Comparison of ENCODE assay signal across 21 cellular contexts in the genomic region with DNA sequence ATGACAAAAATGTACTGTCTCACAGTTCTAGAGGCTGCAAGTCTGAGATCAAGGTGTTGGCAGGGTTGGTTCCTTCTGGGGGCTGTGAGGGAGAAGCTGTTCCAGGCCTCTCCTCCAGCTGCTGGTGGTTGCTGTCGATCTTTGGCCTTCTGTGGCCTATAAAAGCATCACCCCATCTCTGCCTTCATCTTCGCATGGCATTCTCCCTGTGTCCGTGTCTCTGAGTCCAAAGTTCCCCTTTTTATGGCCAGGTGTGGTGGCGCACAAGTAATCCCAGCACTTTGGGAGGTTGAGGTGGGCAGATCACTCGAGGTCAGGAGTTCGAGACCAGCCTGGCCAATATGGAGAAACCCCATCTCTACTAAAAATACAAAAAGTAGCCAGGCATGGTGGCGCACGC.
"Had no signal": no experiment of that assay in that cellular context is flagged by ENCODE, and none has a peak within 500 bp of the region (broad histone marks: within the 10 kb centered on the region; RNA-seq: fewer than 3 reads in every experiment).

No MANE protein-coding gene starts in this region.

- H3K4me1 ChIP-seq: colonic mucosa, esophagus squamous epithelium, gastrocnemius medialis, heart right ventricle, left lung, lower lobe of right lung had no signal

- H3K27ac ChIP-seq: colonic mucosa, epithelial cell of prostate, esophagus squamous epithelium, gastrocnemius medialis, heart right ventricle, left lung, lower lobe of right lung had no signal

- H3K27me3 Mint-ChIP-seq: effector memory CD8-positive, alpha-beta T cell had no signal

- H3K27ac Mint-ChIP-seq: dendritic cell treated with granulocyte-macrophage colony-stimulating factor and Interleukin-4, amounts not matched to agents 40 ng/mL and 50 ng/mL, for 4 days; effector memory CD8-positive, alpha-beta T cell; endodermal cell had no signal

- H3K9me3 ChIP-seq: colonic mucosa, esophagus squamous epithelium, gastrocnemius medialis, heart right ventricle, left lung, lower lobe of right lung had no signal

- H3K4me3 Mint-ChIP-seq: dendritic cell treated with granulocyte-macrophage colony-stimulating factor and Interleukin-4, amounts not matched to agents 40 ng/mL and 50 ng/mL, for 4 days; effector memory CD8-positive, alpha-beta T cell; endodermal cell had no signal

- DNase-seq: cerebellar nuclear complex; colonic mucosa; cortex of kidney; effector CD8-positive, alpha-beta T cell; effector memory CD8-positive, alpha-beta T cell; endodermal cell; esophagus squamous epithelium; foreskin fibroblast; foreskin melanocyte; gastrocnemius medialis; glutamatergic neuron; heart right ventricle; hippocampal formation; left lung; left ventricle myocardium superior; lower lobe of right lung; mesenchymal stem cell; midbrain had no signal

- H3K4me3 ChIP-seq: colonic mucosa, esophagus squamous epithelium, gastrocnemius medialis, heart right ventricle, left lung, lower lobe of right lung had no signal

- H3K27me3 ChIP-seq: colonic mucosa, esophagus squamous epithelium, gastrocnemius medialis, left lung had no signal

- ATAC-seq: effector memory CD8-positive, alpha-beta T cell; esophagus mucosa; gastrocnemius medialis; heart right ventricle; left lung; left ventricle myocardium superior; lower lobe of right lung had no signal

- H3K9me3 Mint-ChIP-seq: dendritic cell treated with granulocyte-macrophage colony-stimulating factor and Interleukin-4, amounts not matched to agents 40 ng/mL and 50 ng/mL, for 4 days; effector memory CD8-positive, alpha-beta T cell had no signal

- H3K36me3 ChIP-seq: colonic mucosa, esophagus squamous epithelium, gastrocnemius medialis, heart right ventricle, left lung, lower lobe of right lung had no signal
